ENCODE assay signal across 1 cellular context in the genomic region with DNA sequence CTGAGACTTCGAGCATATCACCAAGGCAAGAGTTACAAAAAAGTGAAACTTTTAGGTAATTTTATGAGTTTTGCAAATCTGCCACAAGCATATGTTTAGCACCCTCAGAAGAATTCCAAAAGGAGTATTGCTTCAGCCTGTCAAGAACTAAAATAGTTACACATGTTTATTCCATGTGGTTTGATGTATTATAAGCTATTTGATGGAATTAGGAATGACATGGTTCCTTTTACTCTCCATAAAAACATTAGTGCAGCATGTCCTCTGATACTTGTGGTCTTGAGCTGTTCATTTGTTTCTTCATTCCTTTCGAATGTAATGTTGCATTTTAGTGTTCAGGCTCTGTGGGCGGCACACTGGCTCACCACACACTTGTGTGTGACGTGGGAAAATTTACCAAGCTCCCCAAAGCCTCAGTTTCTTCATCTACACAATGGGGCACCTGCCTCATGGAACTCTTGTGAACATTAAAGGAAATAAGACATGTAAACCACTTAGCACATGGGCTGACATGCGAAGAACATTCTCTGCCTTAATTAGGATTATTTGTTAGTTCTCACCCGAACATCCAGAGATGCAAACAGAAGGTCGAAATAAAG.
A peak's percentile ranks its signal among the peaks of the same experiment; 100 is the strongest.
TF ChIP-seq lines count a peak whose summit lies in the region.

No MANE protein-coding gene starts in this region.

TF ChIP-seq in IMR-90, 13 proteins besides CTCF, POLR2A, EP300 and RAD21 (continued from another document):
- TF ChIP-seq SMC3 (IDR thresholded peaks at IDR 0.05; ENCODE audit: low read depth, low read length) (0 out of 2 replicates have a peak, but pooled peaks have one; percentile 2), CHD1 (IDR thresholded peaks at IDR 0.05; ENCODE audit: low read depth, low read length) (no peak), RCOR1 (IDR thresholded peaks at IDR 0.05; ENCODE audit: insufficient replicate concordance, low read length) (peak; percentile 95), FOS (IDR thresholded peaks at IDR 0.05; ENCODE audit: low read depth, low read length) (no peak), RFX5 (IDR thresholded peaks at IDR 0.05; ENCODE audit: low read depth, low read length) (no peak), CEBPB (IDR thresholded peaks at IDR 0.05; ENCODE audit: low read depth, low read length) (peak; percentile 60; the same call in 1 of the 2 replicates), BHLHE40 (IDR thresholded peaks at IDR 0.05; ENCODE audit: low read depth, low read length) (no peak)
- TF ChIP-seq, protein P1, sequence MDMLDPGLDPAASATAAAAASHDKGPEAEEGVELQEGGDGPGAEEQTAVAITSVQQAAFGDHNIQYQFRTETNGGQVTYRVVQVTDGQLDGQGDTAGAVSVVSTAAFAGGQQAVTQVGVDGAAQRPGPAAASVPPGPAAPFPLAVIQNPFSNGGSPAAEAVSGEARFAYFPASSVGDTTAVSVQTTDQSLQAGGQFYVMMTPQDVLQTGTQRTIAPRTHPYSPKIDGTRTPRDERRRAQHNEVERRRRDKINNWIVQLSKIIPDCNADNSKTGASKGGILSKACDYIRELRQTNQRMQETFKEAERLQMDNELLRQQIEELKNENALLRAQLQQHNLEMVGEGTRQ (IDR thresholded peaks at IDR 0.05; ENCODE audit: low read depth, low read length): no peak
